Comparison of ENCODE assay signal across 24 cellular contexts in the genomic region with DNA sequence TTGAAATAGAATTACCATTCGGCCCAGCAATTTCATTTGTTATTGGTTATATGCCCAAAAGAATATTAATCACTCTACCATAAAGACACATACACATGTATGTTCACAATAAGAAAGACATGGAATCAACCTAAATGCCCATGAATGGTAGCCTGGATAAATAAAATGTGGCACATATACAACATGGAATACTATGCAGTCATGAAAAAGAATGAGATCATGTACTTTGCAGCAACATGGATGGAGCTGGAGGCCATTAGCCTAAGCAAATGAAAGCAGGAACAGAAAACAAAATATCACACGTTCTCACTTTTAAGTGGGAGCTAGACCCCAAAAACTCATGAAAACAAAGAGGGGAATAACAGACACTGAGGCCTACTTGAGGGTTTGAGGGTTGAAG. TPM values are rescaled to one million over a fixed set of nuclear protein-coding genes. Genes with fewer than 3 reads are reported as not detected.
DNase-seq lines count a peak whose midpoint lies in the region; ATAC-seq, FAIRE-seq and TF ChIP-seq lines count a peak whose summit lies in the region.
"Had no signal": no experiment of that assay in that cellular context is flagged by ENCODE, and none has a peak within 500 bp of the region (broad histone marks: within the 10 kb centered on the region; RNA-seq: fewer than 3 reads in every experiment).

No MANE protein-coding gene starts in this region.

- H3K4me3 Mint-ChIP-seq in activated naive CD4-positive, alpha-beta T cell treated with anti-CD3 and anti-CD28 coated beads, Interleukin-2, amount 50 U/mL, for 24 hours, result no peak overlapping the region
- no peak overlapping the region for H3K4me3 Mint-ChIP-seq in activated naive CD4-positive, alpha-beta T cell treated with anti-CD3 and anti-CD28 coated beads for 36 hours
- H3K4me3 Mint-ChIP-seq: B cell; CD4-positive, alpha-beta T cell; CD8-positive, alpha-beta memory T cell had no signal

- no peak overlapping the region for H3K18ac ChIP-seq in H1 (ENCODE audit: extremely low read depth, low read length)

- no peak overlapping the region for H3K14ac ChIP-seq in H1 (ENCODE audit: insufficient read length)

- no peak overlapping the region for H4K91ac ChIP-seq in H1 (replicated peaks; ENCODE audit: insufficient read length, low read length)

- no peak for TF ChIP-seq POLR2A in GM12878 (IDR thresholded peaks at IDR 0.05; ENCODE audit: low read depth, low read length)
- TF ChIP-seq POLR2A in H1 (IDR thresholded peaks at IDR 0.05; ENCODE audit: control extremely low read depth in 1 of 2, low read depth in 2 of 2, low read length in 2 of 2), result no peak

- H4K20me1 ChIP-seq in GM12878 (ENCODE audit: control insufficient read depth, insufficient read depth) (no peaks in the 10 kb centered on the region), H1 (replicated peaks in 1 of 2; ENCODE audit: control insufficient read depth in 1 of 2, insufficient read depth in 2 of 2, low read length in 2 of 2) (no peaks in the 10 kb centered on the region)
- H4K20me1 ChIP-seq: BLaER1 treated with 17β-estradiol and CSF1 and Interleukin-3, amounts not matched to agents 10 nM and 100 nM had no signal

- H3K23me2 ChIP-seq in H1 (ENCODE audit: low read depth, low read length), result no peaks in the 10 kb centered on the region; the same call in 1 of the 2 replicates

- peak overlapping the region; percentile 38 for H3K27ac Mint-ChIP-seq in activated naive CD4-positive, alpha-beta T cell treated with anti-CD3 and anti-CD28 coated beads, Interleukin-2, amount 50 U/mL, for 24 hours
- H3K27ac Mint-ChIP-seq in activated naive CD4-positive, alpha-beta T cell treated with anti-CD3 and anti-CD28 coated beads for 36 hours, result no peak overlapping the region
- H3K27ac Mint-ChIP-seq: B cell; CD4-positive, alpha-beta T cell; CD8-positive, alpha-beta memory T cell had no signal

- peaks cover 5% of the 10 kb centered on the region for H3K9me3 Mint-ChIP-seq in activated naive CD4-positive, alpha-beta T cell treated with anti-CD3 and anti-CD28 coated beads, Interleukin-2, amount 50 U/mL, for 24 hours
- peaks cover 7% of the 10 kb centered on the region for H3K9me3 Mint-ChIP-seq in activated naive CD4-positive, alpha-beta T cell treated with anti-CD3 and anti-CD28 coated beads for 36 hours

- no peak for TF ChIP-seq EP300 in GM12878 (IDR thresholded peaks at IDR 0.05; ENCODE audit: borderline replicate concordance in 1 of 2, control insufficient read depth in 1 of 2, low read depth in 2 of 2, low read length in 2 of 2)
- no peak for TF ChIP-seq EP300 in H1 (IDR thresholded peaks at IDR 0.05; ENCODE audit: borderline replicate concordance in 1 of 2, low read depth in 2 of 2, low read length in 2 of 2)

- H3K4me2 ChIP-seq in GM12878 (ENCODE audit: control insufficient read depth, insufficient read depth) (no peak overlapping the region), H1 (ENCODE audit: insufficient read depth in 1 of 2, low read depth in 2 of 2, low read length in 2 of 2) (no peak overlapping the region)
- H3K4me2 ChIP-seq: A549; BLaER1 treated with 17β-estradiol and CSF1 and Interleukin-3, amounts not matched to agents 10 nM and 100 nM had no signal

- H2BK12ac ChIP-seq in H1 (ENCODE audit: low read depth, low read length), result no peak overlapping the region

- no peak overlapping the region for H4K8ac ChIP-seq in H1 (ENCODE audit: extremely low read depth, insufficient read depth, low read length)

- H3K4me1 ChIP-seq in GM12878 (ENCODE audit: control insufficient read depth, insufficient read depth, low read length) (no peaks in the 10 kb centered on the region), H1 (replicated peaks in 1 of 4; ENCODE audit: control insufficient read depth in 3 of 4, insufficient read depth in 4 of 4, low read length in 3 of 4) (no peaks in the 10 kb centered on the region; a peak in 1 of 7 replicates)
- H3K4me1 ChIP-seq: A549; BLaER1 treated with 17β-estradiol and CSF1 and Interleukin-3, amounts not matched to agents 10 nM and 100 nM had no signal

- H3K56ac ChIP-seq in H1 (replicated peaks; ENCODE audit: insufficient read length, low read depth, low read length), result no peak overlapping the region

- H2BK120ac ChIP-seq in H1 (replicated peaks; ENCODE audit: low read depth, low read length), result no peak overlapping the region

- H3K23ac ChIP-seq in H1 (ENCODE audit: insufficient read length), result no peak overlapping the region

- H2BK20ac ChIP-seq in H1 (ENCODE audit: low read length), result no peak overlapping the region

- POLR2A ChIA-PET in GM12878 (lab: Charles Lee) (no interaction called here), H1 (lab: Charles Lee; ENCODE audit: partially characterized antibody) (no interaction called here)

- no peak overlapping the region for H2AK5ac ChIP-seq in H1 (ENCODE audit: low read depth, low read length)

- H2BK5ac ChIP-seq in H1 (ENCODE audit: low read depth, low read length), result no peak overlapping the region

- TF ChIP-seq CTCF in GM12878 (IDR thresholded peaks at IDR 0.05 in 2 of 3, conservative IDR thresholded peaks at IDR 0.05 in 1 of 3; ENCODE audit: control insufficient read depth in 2 of 3, extremely low read depth in 1 of 3, insufficient read depth in 1 of 3, low read depth in 3 of 3, low read length in 3 of 3) (no peak), H1 (IDR thresholded peaks at IDR 0.05; ENCODE audit: control extremely low read depth in 1 of 3, insufficient read depth in 1 of 3, low read depth in 1 of 3, low read length in 3 of 3) (no peak)

- RAD21 ChIA-PET in GM12878 (lab: Charles Lee; ENCODE audit: unreplicated experiment), result no interaction called here

- no peak overlapping the region for H4K5ac ChIP-seq in H1 (ENCODE audit: insufficient read length, low read depth, low read length)

- no peaks in the 10 kb centered on the region for H3K27me3 Mint-ChIP-seq in activated naive CD4-positive, alpha-beta T cell treated with anti-CD3 and anti-CD28 coated beads, Interleukin-2, amount 50 U/mL, for 24 hours
- H3K27me3 Mint-ChIP-seq in activated naive CD4-positive, alpha-beta T cell treated with anti-CD3 and anti-CD28 coated beads for 36 hours (ENCODE audit: low read depth), result no peaks in the 10 kb centered on the region
- H3K27me3 Mint-ChIP-seq: CD4-positive, alpha-beta T cell had no signal

- in situ Hi-C loops in GM12878 (cut with MboI), result no loop called here

- 53% methylated on average over 2 of the region's 2 CpGs for WGBS in GM12878 (ENCODE audit: insufficient coverage, insufficient replicate concordance, low lambda C conversion rate, missing lambda C conversion rate)
- 87% methylated on average over 2 of the region's 2 CpGs; no CpG with 5 or more reads in 1 of the 2 experiments for WGBS in H1 (ENCODE audit: extremely low coverage in 1 of 2, insufficient coverage in 1 of 2, insufficient read length in 1 of 2, insufficient replicate concordance in 2 of 2, low coverage in 1 of 2, low lambda C conversion rate in 2 of 2, missing lambda C conversion rate in 1 of 2), 2 experiments

- no peaks in the 10 kb centered on the region for H3K79me1 ChIP-seq in H1 (ENCODE audit: low read depth, low read length)

- H3K4ac ChIP-seq in H1 (replicated peaks; ENCODE audit: insufficient read length, low read depth, low read length), result no peak overlapping the region

- DNase-seq in activated naive CD4-positive, alpha-beta T cell treated with anti-CD3 and anti-CD28 coated beads for 36 hours, result no peak
- no peak for DNase-seq in GM12878 (ENCODE audit: low read depth, low spot score)
- no peak for DNase-seq in H1 (ENCODE audit: low read depth in 1 of 2, low spot score in 2 of 2)
- no peak for DNase-seq in NCI-H2107 (lab: John Stamatoyannopoulos, UW)
- DNase-seq in NCI-H446 (lab: John Stamatoyannopoulos, UW), result no peak
- DNase-seq: AML-193; CD4-positive, alpha-beta T cell; CD8-positive, alpha-beta memory T cell; COR-L47; DMS 273 treated with DMSO at 0.1 percent for 48 hours; DMS153; DMS53; DMS79; DND-41; EL; GDM1 had no signal

- no peaks in the 10 kb centered on the region for H3K9me3 ChIP-seq in GM12878 (replicated peaks; ENCODE audit: control insufficient read depth, insufficient read depth, low read length)
- no peaks in the 10 kb centered on the region for H3K9me3 ChIP-seq in H1 (ENCODE audit: insufficient read depth in 2 of 2, low read depth in 1 of 2, low read length in 1 of 2)
- H3K9me3 ChIP-seq: A549 had no signal

- no peaks in the 10 kb centered on the region for H3K4me1 Mint-ChIP-seq in activated naive CD4-positive, alpha-beta T cell treated with anti-CD3 and anti-CD28 coated beads, Interleukin-2, amount 50 U/mL, for 24 hours
- H3K4me1 Mint-ChIP-seq in activated naive CD4-positive, alpha-beta T cell treated with anti-CD3 and anti-CD28 coated beads for 36 hours (ENCODE audit: low read depth), result no peaks in the 10 kb centered on the region
- H3K4me1 Mint-ChIP-seq: B cell; CD8-positive, alpha-beta memory T cell had no signal

- no peak overlapping the region for H2BK15ac ChIP-seq in H1 (ENCODE audit: low read length)

- no peak for ATAC-seq in GM12878
- ATAC-seq: A549 had no signal

- H3K9ac ChIP-seq in GM12878 (ENCODE audit: control insufficient read depth, insufficient read depth, low read length), result no peak overlapping the region
- no peak overlapping the region for H3K9ac ChIP-seq in H1 (replicated peaks in 1 of 4; ENCODE audit: extremely low read depth in 1 of 4, low read depth in 3 of 4, low read length in 3 of 4)
- H3K9ac ChIP-seq: BLaER1 treated with 17β-estradiol and CSF1 and Interleukin-3, amounts not matched to agents 10 nM and 100 nM had no signal

- no TSS peak for BruUV-seq in GM12878 (replicated peaks; lab: Mats Ljungman, UMichigan)

- H3K79me2 ChIP-seq in GM12878 (ENCODE audit: control insufficient read depth, insufficient read depth, low read length), result no peaks in the 10 kb centered on the region
- H3K79me2 ChIP-seq in H1 (ENCODE audit: control insufficient read depth in 1 of 2, insufficient read depth in 2 of 2, low read length in 2 of 2), result no peaks in the 10 kb centered on the region

- no peaks in the 10 kb centered on the region; a peak in 1 of 4 replicates for H3K27me3 ChIP-seq in GM12878 (replicated peaks in 1 of 2; ENCODE audit: control insufficient read depth in 2 of 2, insufficient read depth in 2 of 2, low read length in 1 of 2)
- no peaks in the 10 kb centered on the region for H3K27me3 ChIP-seq in H1 (replicated peaks in 1 of 4; ENCODE audit: control insufficient read depth in 3 of 4, extremely low read depth in 1 of 4, insufficient read depth in 3 of 4, low read length in 3 of 4)
- H3K27me3 ChIP-seq: BLaER1 treated with 17β-estradiol and CSF1 and Interleukin-3, amounts not matched to agents 10 nM and 100 nM had no signal

- no peak overlapping the region for H3K27ac ChIP-seq in GM12878 (ENCODE audit: control insufficient read depth, insufficient read depth)
- H3K27ac ChIP-seq in H1 (ENCODE audit: low read depth, low read length), result no peak overlapping the region
- H3K27ac ChIP-seq: 22Rv1; A549; BLaER1 treated with 17β-estradiol and CSF1 and Interleukin-3, amounts not matched to agents 10 nM and 100 nM; C4-2B had no signal

- FAIRE-seq in GM12878 (lab: Jason Lieb, UNC) (peak; percentile 52), H1 (lab: Jason Lieb, UNC) (no peak)
- FAIRE-seq: A549, GM12891, GM19239 had no signal

- H3K36me3 Mint-ChIP-seq in activated naive CD4-positive, alpha-beta T cell treated with anti-CD3 and anti-CD28 coated beads, Interleukin-2, amount 50 U/mL, for 24 hours, result no peaks in the 10 kb centered on the region
- no peaks in the 10 kb centered on the region for H3K36me3 Mint-ChIP-seq in activated naive CD4-positive, alpha-beta T cell treated with anti-CD3 and anti-CD28 coated beads for 36 hours (ENCODE audit: low read depth)

- no peak overlapping the region for H3K4me3 ChIP-seq in GM12878
- no peak overlapping the region for H3K4me3 ChIP-seq in H1 (ENCODE audit: extremely low read depth in 1 of 4, insufficient read depth in 2 of 4, low read depth in 3 of 4, low read length in 4 of 4)
- H3K4me3 ChIP-seq: A549; BLaER1 treated with 17β-estradiol and CSF1 and Interleukin-3, amounts not matched to agents 10 nM and 100 nM had no signal

- SMC1A ChIA-PET in GM12878 (lab: Charles Lee; ENCODE audit: uncharacterized antibody, unreplicated experiment), result no interaction called here

- H3K36me3 ChIP-seq in GM12878 (ENCODE audit: control insufficient read depth in 2 of 2, insufficient read depth in 2 of 2, low read length in 1 of 2), result no peaks in the 10 kb centered on the region
- no peaks in the 10 kb centered on the region for H3K36me3 ChIP-seq in H1 (ENCODE audit: control insufficient read depth in 2 of 4, insufficient read depth in 4 of 4, low read length in 3 of 4)
- H3K36me3 ChIP-seq: BLaER1 treated with 17β-estradiol and CSF1 and Interleukin-3, amounts not matched to agents 10 nM and 100 nM had no signal

- CTCF ChIA-PET in activated naive CD4-positive, alpha-beta T cell treated with anti-CD3 and anti-CD28 coated beads for 36 hours (lab: Charles Lee), result interaction anchor here (0.7 kb wide), 1 partner anchor 454 kb away, joined by 4 read pairs; no protein-coding TSS in a partner anchor
- CTCF ChIA-PET in GM12878 (lab: Yijun Ruan, JAX), result no interaction called here
- CTCF ChIA-PET in H1 (lab: Charles Lee; ENCODE audit: partially characterized antibody), result no interaction called here

- TF ChIP-seq RAD21 in GM12878 (IDR thresholded peaks at IDR 0.05; ENCODE audit: insufficient read depth, low read depth, low read length) (no peak), H1 (IDR thresholded peaks at IDR 0.05 in 1 of 2, conservative IDR thresholded peaks at IDR 0.05 in 1 of 2; ENCODE audit: low read depth in 2 of 2, low read length in 2 of 2) (no peak)

- intact Hi-C loops in activated naive CD4-positive, alpha-beta T cell treated with anti-CD3 and anti-CD28 coated beads for 36 hours (cut with micrococcal nuclease), result no loop called here
- intact Hi-C loops in GM12878 (cut with micrococcal nuclease; ENCODE audit: unreplicated experiment), result no loop called here

- no peak overlapping the region for H2AFZ ChIP-seq in GM12878 (ENCODE audit: control insufficient read depth, low read depth, low read length)
- no peak overlapping the region for H2AFZ ChIP-seq in H1 (ENCODE audit: low read length)

RNA-seq across cellular contexts. Expression of a gene that starts 52.6 kb away (rescaled TPM):
- total RNA-seq in activated naive CD4-positive, alpha-beta T cell treated with anti-CD3 and anti-CD28 coated beads for 36 hours, result 10 to 100 TPM; 21.7 to 23.5 TPM
- total RNA-seq in GM12878 (2013; cell fraction: nucleolus; rRNA removed), result 118 TPM in 2 replicates
- total RNA-seq in GM12878 (2014; rRNA removed) (24.0 and 30.5 TPM in 2 replicates), GM12878 (2014; rRNA removed; fragmentation: Illumina TruSeq; extraction: Trizol) (30.4 TPM in 2 replicates), GM12878 (2021) (18.8 and 21.4 TPM in 2 replicates)
- polyA plus RNA-seq in GM12878 (2011; ENCODE audit: low read depth), result 8.3 TPM
- polyA plus RNA-seq in GM12878 (2011; rRNA removed) (20.9 and 29.5 TPM in 2 replicates), GM12878 (2014; fragmentation: Illumina TruSeq; extraction: Trizol) (23.1 and 30.2 TPM in 2 replicates), GM12878 (2014; fragmentation: Nextera tagmentation; extraction: Ambion mirVana) (10 to 100 TPM in 1 of 2 experiments, 1 to 10 TPM in 1; 7.7 to 11.0 TPM), GM12878 (2014; rRNA removed) (12.0 and 15.0 TPM in 2 replicates), GM12878 (2016; fragmentation: Nextera tagmentation; extraction: Ambion mirVana) (10 to 100 TPM; 23.2 to 28.2 TPM), H1 (2011; rRNA removed) (2.6 and 3.6 TPM in 2 replicates)
- polyA plus RNA-seq in GM12878 (2011; cell fraction: cytosol; rRNA removed), result 7.4 and 8.6 TPM in 2 replicates
- 10.6 and 12.5 TPM in 2 replicates for polyA plus RNA-seq in GM12878 (2011; cell fraction: nucleus; rRNA removed)
- polyA plus RNA-seq in GM12878 (2012), result 13.7 and 16.6 TPM in 2 replicates
- 18.5 and 21.4 TPM in 2 replicates for polyA minus RNA-seq in GM12878 (2011; rRNA and poly(A)+ RNA removed)
- polyA minus RNA-seq in GM12878 (2011; cell fraction: cytosol; rRNA and poly(A)+ RNA removed), result 5.6 and 7.2 TPM in 2 replicates
- 19.9 and 33.9 TPM in 2 replicates for polyA minus RNA-seq in GM12878 (2011; cell fraction: nucleus; rRNA and poly(A)+ RNA removed)
- 18.7 and 21.2 TPM in 2 replicates for total RNA-seq in H1 (2021; fragmentation: NEBNext Ultra II Directional; extraction: Animal tissue kit (Norgen Biotek cat#: 25700))
- 6.2 TPM for polyA plus RNA-seq in H1 (2011; cell fraction: cytosol; rRNA removed)
- 3.5 TPM for polyA plus RNA-seq in H1 (2011; cell fraction: nucleus; rRNA removed)
- polyA plus RNA-seq in H1 (2012, experiment 1 of 2), result 8.4 to 13.3 TPM (median 10.1 TPM) in 4 replicates
- 1.1 TPM for polyA plus RNA-seq in H1 (2012, experiment 2 of 2)
- polyA plus RNA-seq in H1 (2013, experiment 1 of 2), result 9.0 TPM
- 9.7 TPM for polyA plus RNA-seq in H1 (2013, experiment 2 of 2)
- 8.6 and 12.4 TPM in 2 replicates for polyA minus RNA-seq in H1 (2011; rRNA and poly(A)+ RNA removed)
- polyA minus RNA-seq in H1 (2011; cell fraction: cytosol; rRNA and poly(A)+ RNA removed), result 9.0 TPM
- polyA minus RNA-seq in H1 (2011; cell fraction: nucleus; rRNA and poly(A)+ RNA removed), result 22.1 TPM
